In the genomic region with DNA sequence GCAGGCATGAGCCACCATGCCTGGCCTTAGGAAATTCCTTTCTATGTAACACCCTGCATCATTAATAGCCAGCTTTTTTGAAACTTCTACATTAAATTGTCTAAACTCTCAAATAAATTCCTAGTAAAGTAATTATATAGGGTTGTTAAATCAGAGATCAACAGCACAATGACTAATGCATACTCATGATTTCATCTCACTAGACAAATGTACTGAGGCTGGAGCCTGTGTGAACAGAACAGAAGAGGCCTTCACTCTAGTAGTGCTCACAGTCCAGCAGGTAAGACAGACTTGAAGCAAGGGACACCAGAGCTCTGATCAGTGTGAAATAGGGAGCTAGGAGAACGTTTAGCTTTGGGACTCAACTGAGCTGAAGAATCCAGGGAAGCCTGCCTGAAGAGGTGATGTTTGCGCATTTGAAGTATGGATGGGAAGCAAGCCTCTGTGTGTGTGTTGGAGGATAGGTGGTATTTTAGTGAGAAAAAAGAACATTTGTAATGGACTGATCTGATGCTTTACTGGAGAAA, we compare ENCODE assay signal across 18 cellular contexts. TPM values are rescaled to one million over a fixed set of nuclear protein-coding genes. Genes with fewer than 3 reads are reported as not detected.
DNase-seq lines count a peak whose midpoint lies in the region; ATAC-seq and TF ChIP-seq lines count a peak whose summit lies in the region.
"Had no signal": no experiment of that assay in that cellular context is flagged by ENCODE, and none has a peak within 500 bp of the region (broad histone marks: within the 10 kb centered on the region; RNA-seq: fewer than 3 reads in every experiment).

No MANE protein-coding gene starts in this region.

- H3K27me3 Mint-ChIP-seq in nephron progenitor cell (ENCODE audit: low read depth, poor library complexity) (peaks cover 20% of the 10 kb centered on the region), T-helper 17 cell (no peaks in the 10 kb centered on the region)
- H3K27me3 Mint-ChIP-seq: IgD-negative memory B cell had no signal

- H3K9me3 ChIP-seq in T-helper 17 cell (ENCODE audit: control insufficient read depth, low read length, poor library complexity, severe bottlenecking) = no peaks in the 10 kb centered on the region
- H3K9me3 ChIP-seq: BE2C had no signal

- H3K9me3 Mint-ChIP-seq in nephron progenitor cell = peaks cover 20% of the 10 kb centered on the region

- H3K4me1 Mint-ChIP-seq in nephron progenitor cell = peaks cover 13% of the 10 kb centered on the region
- H3K4me1 Mint-ChIP-seq in T-helper 17 cell = no peaks in the 10 kb centered on the region

- H3K27ac Mint-ChIP-seq in nephron progenitor cell (peak overlapping the region; percentile 27), T-helper 17 cell (no peak overlapping the region)
- H3K27ac Mint-ChIP-seq: CD4-positive, alpha-beta T cell; IgD-negative memory B cell had no signal

- no peak overlapping the region for H3K4me3 Mint-ChIP-seq in nephron progenitor cell
- no peak overlapping the region for H3K4me3 Mint-ChIP-seq in T-helper 17 cell
- H3K4me3 Mint-ChIP-seq: CD4-positive, alpha-beta T cell had no signal

- peak; percentile 28 for DNase-seq in M059J (ENCODE audit: low read depth)
- peak; percentile 5 for DNase-seq in fibroblast of mammary gland (ENCODE audit: low read depth)
- no peak for DNase-seq in nephron progenitor cell
- no peak for DNase-seq in T-helper 17 cell
- DNase-seq: BE2C; Calu3; CD4-positive, alpha-beta T cell; GM23248; Kasumi-1; NCI-H1105 treated with DMSO at 0.1 percent for 48 hours; NCI-H1930; NCI-H2171; NCI-H446 had no signal

- ATAC-seq in HG02973 (IDR thresholded peaks at IDR 0.05; ENCODE audit: unreplicated experiment) (no peak), HG02588 (IDR thresholded peaks at IDR 0.05; ENCODE audit: unreplicated experiment) (no peak), T-helper 17 cell (no peak), GM19395 (IDR thresholded peaks at IDR 0.05; ENCODE audit: unreplicated experiment) (no peak)

- no peak overlapping the region for H3K4me3 ChIP-seq in fibroblast of mammary gland (ENCODE audit: control insufficient read depth, low read depth, low read length)
- H3K4me3 ChIP-seq: GM23248 had no signal

- H3K36me3 Mint-ChIP-seq in nephron progenitor cell (ENCODE audit: low read depth) (peaks cover 47% of the 10 kb centered on the region), T-helper 17 cell (ENCODE audit: low read depth) (no peaks in the 10 kb centered on the region)
- H3K36me3 Mint-ChIP-seq: IgD-negative memory B cell had no signal

- TF ChIP-seq CTCF in fibroblast of mammary gland (conservative IDR thresholded peaks at IDR 0.05; ENCODE audit: control insufficient read depth, insufficient read depth, low read depth, low read length) = no peak
- no peak for TF ChIP-seq CTCF in nephron progenitor cell (IDR thresholded peaks at IDR 0.05)

RNA-seq across cellular contexts. Expression of a gene that starts 3.9 kb away (rescaled TPM):
- 0.07 TPM in 1 of 2 replicates, not detected in the other for total RNA-seq in M059J (2014; rRNA removed; shearing (Covaris generic))
- not detected for total RNA-seq in T-helper 17 cell
- total RNA-seq: Calu3; CD4-positive, alpha-beta T cell; GM23248; SK-MEL-5 had no signal

Comparison
In these comparisons a context has a peak if more than half of its experiments do, and no peak if none do; other contexts are left out.
1. DNase-seq: peak in M059J (single experiment) and fibroblast of mammary gland (single experiment); none in nephron progenitor cell (single experiment) and T-helper 17 cell (0 of 3).